In the genomic region with DNA sequence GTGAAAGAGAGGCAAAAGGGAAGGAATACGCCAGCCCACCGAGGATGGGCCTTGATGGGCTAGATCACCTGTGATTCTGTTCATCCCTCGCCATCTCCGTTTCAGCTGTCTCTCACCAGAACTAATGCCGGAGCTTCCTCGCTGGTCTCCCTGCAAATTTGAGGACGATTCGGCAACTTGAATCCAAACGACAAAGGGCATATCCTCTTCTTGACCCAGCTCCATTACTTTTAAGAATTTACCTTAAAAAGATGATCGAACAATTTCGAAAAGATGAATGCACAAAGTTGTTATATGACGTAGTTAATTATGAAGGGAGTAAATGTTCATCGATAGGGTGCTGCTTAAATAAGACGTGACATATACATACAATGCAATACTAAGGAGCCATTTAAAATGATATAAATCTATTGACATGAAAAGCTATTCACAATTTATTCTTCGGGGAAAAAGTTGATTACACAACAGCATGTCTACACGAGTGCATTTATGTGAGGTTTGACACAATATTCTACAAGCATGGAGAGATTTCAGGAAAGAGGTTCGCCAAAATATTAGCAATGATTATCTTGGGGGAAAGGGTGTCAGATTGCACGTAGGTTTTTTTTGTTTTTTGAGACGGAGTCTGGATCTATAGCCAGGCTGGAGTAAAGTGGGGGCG, we compare ENCODE assay signal across 8 cellular contexts. TPM values are rescaled to one million over a fixed set of nuclear protein-coding genes. Genes with fewer than 3 reads are reported as not detected.
DNase-seq lines count a peak whose midpoint lies in the region; ATAC-seq and TF ChIP-seq lines count a peak whose summit lies in the region.

No MANE protein-coding gene starts in this region.

- no peaks in the 10 kb centered on the region for H3K9me3 ChIP-seq in OCI-LY7 (ENCODE audit: low read length)

- peaks cover 29% of the 10 kb centered on the region for H3K4me1 ChIP-seq in OCI-LY7 (ENCODE audit: insufficient read depth, low read length, poor library complexity, severe bottlenecking)

- DNase-seq in activated T-cell treated with anti-CD3 and anti-CD28 coated beads, Interleukin-2, amount 50 U/mL, for 72 hours = no peak
- DNase-seq in activated T-cell treated with anti-CD3 and anti-CD28 coated beads, Interleukin-2, amount 50 U/mL, for 48 hours = no peak
- DNase-seq in OCI-LY7 (ENCODE audit: low spot score) = no peak
- DNase-seq in epithelial cell of proximal tubule (ENCODE audit: low read depth) = no peak
- no peak for DNase-seq in retinal pigment epithelial cell (ENCODE audit: low read depth)
- no peak for DNase-seq in kidney tubule cell (ENCODE audit: low spot score)
- no peak for DNase-seq in COLO829 (ENCODE audit: low spot score)

- peak overlapping the region; percentile 96 for H3K4me2 ChIP-seq in OCI-LY7 (ENCODE audit: low read length)

- POLR2A ChIA-PET in OCI-LY7 (lab: Charles Lee) = interaction anchor here (0.6 to 1.8 kb wide), 9 partner anchors 9 to 165 kb away, joined by 3 to 10 read pairs (median 4); no protein-coding TSS in a partner anchor

- peak overlapping the region; percentile 53 for H3K27ac Mint-ChIP-seq in activated T-cell treated with anti-CD3 and anti-CD28 coated beads, Interleukin-2, amount 50 U/mL, for 72 hours

- peaks cover 47% of the 10 kb centered on the region for H3K4me1 Mint-ChIP-seq in activated T-cell treated with anti-CD3 and anti-CD28 coated beads, Interleukin-2, amount 50 U/mL, for 72 hours (ENCODE audit: low read depth)

- no peaks in the 10 kb centered on the region for H3K36me3 ChIP-seq in OCI-LY7 (ENCODE audit: insufficient read depth, low read length)

- TF ChIP-seq CTCF in OCI-LY7 (conservative IDR thresholded peaks at IDR 0.05; ENCODE audit: low read length) (no peak), epithelial cell of proximal tubule (conservative IDR thresholded peaks at IDR 0.05; ENCODE audit: low read depth, low read length) (no peak), retinal pigment epithelial cell (conservative IDR thresholded peaks at IDR 0.05; ENCODE audit: low read depth, low read length) (no peak)

- H3K36me3 Mint-ChIP-seq in activated T-cell treated with anti-CD3 and anti-CD28 coated beads, Interleukin-2, amount 50 U/mL, for 72 hours (ENCODE audit: insufficient read depth in 2 of 2) = peaks cover 6 to 10% of the 10 kb centered on the region in 2 donors

- H3K9me3 Mint-ChIP-seq in activated T-cell treated with anti-CD3 and anti-CD28 coated beads, Interleukin-2, amount 50 U/mL, for 72 hours = no peaks in the 10 kb centered on the region

- H3K4me3 Mint-ChIP-seq in activated T-cell treated with anti-CD3 and anti-CD28 coated beads, Interleukin-2, amount 50 U/mL, for 72 hours = peak overlapping the region; percentile 89 to 96

- CTCF ChIA-PET in OCI-LY7 (lab: Charles Lee; ENCODE audit: unreplicated experiment) = interaction anchor here (0.7 kb wide), 1 partner anchor 228 kb away, joined by 3 read pairs; no protein-coding TSS in a partner anchor

- TSS peak; percentile 98 for BruUV-seq in OCI-LY7 (replicated peaks; lab: Mats Ljungman, UMichigan)

- no peaks in the 10 kb centered on the region for H3K9me2 ChIP-seq in OCI-LY7 (ENCODE audit: insufficient read depth, low read length)

- peak overlapping the region; percentile 98 for H2AFZ ChIP-seq in OCI-LY7 (ENCODE audit: low read length)

- intact Hi-C loops in OCI-LY7 (cut with micrococcal nuclease; ENCODE audit: unreplicated experiment) = no loop called here

- H3K79me2 ChIP-seq in OCI-LY7 (ENCODE audit: insufficient read depth, low read depth, low read length) = peaks cover 29% of the 10 kb centered on the region; the same call in 1 of the 2 replicates

- H4K20me1 ChIP-seq in OCI-LY7 (ENCODE audit: insufficient read depth, low read length) = no peaks in the 10 kb centered on the region; the same call in 1 of the 2 replicates

- peak in 1 of 2 donors; percentile 1 for ATAC-seq in activated T-cell treated with anti-CD3 and anti-CD28 coated beads, Interleukin-2, amount 50 U/mL, for 72 hours (replicated peaks in 1 of 2)
- no peak for ATAC-seq in GM18907 (IDR thresholded peaks at IDR 0.05; ENCODE audit: unreplicated experiment)

- H3K27me3 Mint-ChIP-seq in activated T-cell treated with anti-CD3 and anti-CD28 coated beads, Interleukin-2, amount 50 U/mL, for 72 hours (ENCODE audit: low read depth) = no peaks in the 10 kb centered on the region

- peak overlapping the region; percentile 72 for H3K27ac ChIP-seq in OCI-LY7 (ENCODE audit: low read depth, low read length, poor library complexity, severe bottlenecking)

- peak overlapping the region; percentile 79 for H3K4me3 ChIP-seq in OCI-LY7 (ENCODE audit: low read depth, low read length, poor library complexity, severe bottlenecking)
- H3K4me3 ChIP-seq in epithelial cell of proximal tubule (ENCODE audit: low read depth, low read length) = peak overlapping the region; percentile 62
- H3K4me3 ChIP-seq in retinal pigment epithelial cell (ENCODE audit: low read length) = peak overlapping the region; percentile 71

RNA-seq across cellular contexts. Expression of gene FAM168A, which starts 0.9 kb away (rescaled TPM):
- 10 to 100 TPM; 21.5 to 23.5 TPM for total RNA-seq in activated T-cell treated with anti-CD3 and anti-CD28 coated beads, Interleukin-2, amount 50 U/mL, for 72 hours
- total RNA-seq in OCI-LY7 (2014; rRNA removed; shearing (Covaris generic)) = 6.4 and 10.1 TPM in 2 replicates
- total RNA-seq in OCI-LY7 (2022) (23.7 and 23.9 TPM in 2 replicates), epithelial cell of proximal tubule (10.0 and 12.1 TPM in 2 replicates)

RNA-seq across cellular contexts. Expression of gene PLEKHB1, which starts 47.5 kb away (rescaled TPM):
- 10 to 100 TPM in 1 of 2 donors, 1 to 10 TPM in 1; 8.5 to 11.3 TPM for total RNA-seq in activated T-cell treated with anti-CD3 and anti-CD28 coated beads, Interleukin-2, amount 50 U/mL, for 72 hours
- total RNA-seq in OCI-LY7 (2014; rRNA removed; shearing (Covaris generic)) = 2.3 and 5.4 TPM in 2 replicates
- total RNA-seq in OCI-LY7 (2022) (9.2 and 11.8 TPM in 2 replicates), epithelial cell of proximal tubule (2.5 and 4.6 TPM in 2 replicates)
